In genomic region chr7:98116656-98117461, GRCh38 we compare ENCODE assay signal across 13 cellular contexts. TPM values are rescaled to one million over a fixed set of nuclear protein-coding genes. Genes with fewer than 3 reads are reported as not detected.
DNase-seq lines count a peak whose midpoint lies in the region; ATAC-seq, FAIRE-seq and TF ChIP-seq lines count a peak whose summit lies in the region.
"Had no signal": no experiment of that assay in that cellular context is flagged by ENCODE, and none has a peak within 500 bp of the region (broad histone marks: within the 10 kb centered on the region; RNA-seq: fewer than 3 reads in every experiment).

No MANE protein-coding gene starts in this region.

- DNase-seq in left ventricle myocardium inferior (no peak), Right ventricle myocardium superior (no peak), astrocyte (ENCODE audit: low read depth) (peak; percentile 35), kidney glomerular epithelial cell (lab: John Stamatoyannopoulos, UW) (peak; percentile 25), thyroid gland (no peak), NCI-H187 (lab: John Stamatoyannopoulos, UW) (no peak)
- DNase-seq in activated CD8-positive, alpha-beta memory T cell treated with anti-CD3 and anti-CD28 coated beads for 24 hours, result no peak
- DNase-seq in stimulated activated CD4-positive, alpha-beta T cell treated with anti-CD3 and anti-CD28 coated beads, Interleukin-4, amount 100 ng/mL, for 1 hour, result no peak
- DNase-seq: DMS 273 treated with DMSO at 0.1 percent for 48 hours; effector CD4-positive, alpha-beta T cell; head of caudate nucleus; NCI-H1436 had no signal

- H4K20me1 ChIP-seq in astrocyte (ENCODE audit: insufficient read depth, low read length), result peaks cover 41% of the 10 kb centered on the region

- H3K9ac ChIP-seq in astrocyte (ENCODE audit: low read length), result no peak overlapping the region

- H3K36me3 ChIP-seq in left ventricle myocardium inferior (no peaks in the 10 kb centered on the region), astrocyte (ENCODE audit: insufficient read depth, low read length) (no peaks in the 10 kb centered on the region), thyroid gland (no peaks in the 10 kb centered on the region)
- H3K36me3 ChIP-seq: prostate gland had no signal

- peaks cover 36% of the 10 kb centered on the region for H3K79me2 ChIP-seq in astrocyte (ENCODE audit: insufficient read depth, low read length)

- no peak for ATAC-seq in Right ventricle myocardium superior (ENCODE audit: poor library complexity)

- H3K4me1 Mint-ChIP-seq in astrocyte (ENCODE audit: low read depth, unreplicated experiment), result peaks cover 27% of the 10 kb centered on the region

- peaks cover 50% of the 10 kb centered on the region for H3K4me1 ChIP-seq in left ventricle myocardium inferior
- H3K4me1 ChIP-seq in astrocyte (ENCODE audit: insufficient read depth, low read length), result peaks cover 8% of the 10 kb centered on the region
- peaks cover 45 to 62% of the 10 kb centered on the region in 2 donors for H3K4me1 ChIP-seq in thyroid gland
- H3K4me1 ChIP-seq: prostate gland had no signal

- no peaks in the 10 kb centered on the region for H3K27me3 Mint-ChIP-seq in astrocyte (ENCODE audit: low read depth, unreplicated experiment)

- H3K4me2 ChIP-seq in astrocyte (ENCODE audit: low read length), result peak overlapping the region; percentile 31

- H3K27ac Mint-ChIP-seq in astrocyte (ENCODE audit: unreplicated experiment), result peak overlapping the region; percentile 10

- H3K9me3 Mint-ChIP-seq in astrocyte (ENCODE audit: unreplicated experiment), result no peaks in the 10 kb centered on the region

- H2AFZ ChIP-seq in astrocyte (ENCODE audit: low read depth, low read length), result peak overlapping the region; percentile 2

- no peaks in the 10 kb centered on the region for H3K36me3 Mint-ChIP-seq in astrocyte (ENCODE audit: low read depth, unreplicated experiment)

- H3K27me3 ChIP-seq in left ventricle myocardium inferior (ENCODE audit: low read depth), result no peaks in the 10 kb centered on the region
- no peaks in the 10 kb centered on the region for H3K27me3 ChIP-seq in astrocyte (ENCODE audit: insufficient read depth, low read length)
- H3K27me3 ChIP-seq in thyroid gland, result no peaks in the 10 kb centered on the region

- TF ChIP-seq CTCF in left ventricle myocardium inferior (IDR thresholded peaks at IDR 0.05; ENCODE audit: borderline replicate concordance) (no peak), astrocyte (IDR thresholded peaks at IDR 0.05; ENCODE audit: insufficient read depth, low read depth, low read length) (no peak), thyroid gland (IDR thresholded peaks at IDR 0.05) (no peak)

- H3K9me3 ChIP-seq in left ventricle myocardium inferior (replicated peaks) (no peaks in the 10 kb centered on the region), astrocyte (ENCODE audit: insufficient read depth, low read depth, low read length) (no peaks in the 10 kb centered on the region), thyroid gland (no peaks in the 10 kb centered on the region)
- H3K9me3 ChIP-seq: prostate gland had no signal

- intact Hi-C loops in left ventricle myocardium inferior (cut with micrococcal nuclease), result no loop called here
- intact Hi-C loops in Right ventricle myocardium superior (cut with DNase I), result no loop called here
- intact Hi-C loops in thyroid gland (cut with DNase I), result no loop called here

- no peak overlapping the region for H3K4me3 ChIP-seq in left ventricle myocardium inferior
- no peak overlapping the region for H3K4me3 ChIP-seq in astrocyte (ENCODE audit: insufficient read depth, low read depth, low read length)
- H3K4me3 ChIP-seq in thyroid gland (replicated peaks in 1 of 3), result no peak overlapping the region
- H3K4me3 ChIP-seq: prostate gland had no signal

- no peak for TF ChIP-seq POLR2A in thyroid gland (IDR thresholded peaks at IDR 0.05)

- FAIRE-seq in astrocyte (lab: Jason Lieb, UNC), result no peak

- 69 to 81% methylated on average over 7 of the region's 7 CpGs for WGBS in thyroid gland, 2 donors

- H3K4me3 Mint-ChIP-seq in astrocyte (ENCODE audit: unreplicated experiment), result no peak overlapping the region

- H3K27ac ChIP-seq in left ventricle myocardium inferior (replicated peaks) (peak overlapping the region; percentile 29), astrocyte (ENCODE audit: low read depth, low read length) (no peak overlapping the region), thyroid gland (peak overlapping the region in 2 of 3 donors; percentile 85 to 97)
- H3K27ac ChIP-seq: prostate gland had no signal

RNA-seq across cellular contexts. Expression of gene LMTK2, which starts 10.2 kb away (rescaled TPM):
- total RNA-seq in left ventricle myocardium inferior (26.9 TPM), Right ventricle myocardium superior (20.3 TPM), astrocyte (14.5 and 15.2 TPM in 2 replicates), thyroid gland (10 to 100 TPM; 22.0 to 36.5 (median 26.6) TPM)

Comparison
In these comparisons a context has a peak if more than half of its experiments do, and no peak if none do; other contexts are left out.
1. DNase-seq: peak in astrocyte (single experiment) and kidney glomerular epithelial cell (single experiment); none in left ventricle myocardium inferior (single experiment), Right ventricle myocardium superior (single experiment), thyroid gland (0 of 2), activated CD8-positive, alpha-beta memory T cell treated with anti-CD3 and anti-CD28 coated beads for 24 hours (single experiment), stimulated activated CD4-positive, alpha-beta T cell treated with anti-CD3 and anti-CD28 coated beads, Interleukin-4, amount 100 ng/mL, for 1 hour (single experiment) and NCI-H187 (0 of 2).